ENCODE assay signal across 14 cellular contexts in genomic region chr3:58005662-58006061, GRCh38. TPM values are rescaled to one million over a fixed set of nuclear protein-coding genes. Genes with fewer than 3 reads are reported as not detected.
A peak's percentile ranks its signal among the peaks of the same experiment; 100 is the strongest.
DNase-seq lines count a peak whose midpoint lies in the region; FAIRE-seq and TF ChIP-seq lines count a peak whose summit lies in the region.
"Had no signal": no experiment of that assay in that cellular context is flagged by ENCODE, and none has a peak within 500 bp of the region (broad histone marks: within the 10 kb centered on the region; RNA-seq: fewer than 3 reads in every experiment).

No MANE protein-coding gene starts in this region.

- TF ChIP-seq CTCF in AG09309 (IDR thresholded peaks at IDR 0.05; ENCODE audit: control insufficient read depth, insufficient read depth, low read depth, low read length, missing control alignments) (no peak), cardiac fibroblast (IDR thresholded peaks at IDR 0.05; ENCODE audit: low read depth, low read length) (no peak), keratinocyte (optimal IDR thresholded peaks at IDR 0.05 in 1 of 3, IDR thresholded peaks at IDR 0.05 in 1 of 3, conservative IDR thresholded peaks at IDR 0.05 in 1 of 3; ENCODE audit: extremely low read depth in 1 of 3, insufficient read depth in 2 of 3, low read length in 3 of 3) (no peak), A673 (conservative IDR thresholded peaks at IDR 0.05; ENCODE audit: low read depth, low read length) (no peak)

- DNase-seq in AG09309 (ENCODE audit: low read depth) (peak; percentile 57), HT1080 (ENCODE audit: low read depth) (peak; percentile 78), cardiac fibroblast (ENCODE audit: low read depth in 2 of 2) (peak; percentile 65 to 96), keratinocyte (ENCODE audit: low read depth, low spot score) (peak; percentile 94), A673 (ENCODE audit: low spot score) (no peak), HuH-7.5 (ENCODE audit: low spot score) (no peak), epidermal melanocyte (ENCODE audit: insufficient read length, low spot score) (no peak)
- no peak for DNase-seq in activated T-helper 2 cell treated with anti-CD3 and anti-CD28 coated beads, Interferon-gamma antibody, Interleukin-2, Interleukin-4, amounts not matched to agents 10 μg/mL and 5 μg/mL and 100 μg/mL, durations not matched to agents 14 hours and 24 hours and 36 hours (ENCODE audit: low spot score)
- DNase-seq: NCI-H1105; NK-92 treated with Interleukin-12 subunit alpha and Interleukin-12 subunit beta, amount 100 ng/mL, for 24 hours; pancreas; stimulated activated CD4-positive, alpha-beta T cell treated with anti-CD3 and anti-CD28 coated beads, Interleukin-4, amount 100 ng/mL, for 4 hours; T-helper 17 cell had no signal

- CTCF ChIA-PET in A673 (lab: Charles Lee): no interaction called here

- intact Hi-C loops in activated T-helper 2 cell treated with anti-CD3 and anti-CD28 coated beads, Interferon-gamma antibody, Interleukin-2, Interleukin-4, amounts not matched to agents 10 μg/mL and 5 μg/mL and 100 μg/mL, durations not matched to agents 14 hours and 24 hours and 36 hours (cut with micrococcal nuclease): loop anchor here (5.0 kb wide), 3 partner anchors 47 to 112 kb away; no protein-coding TSS in a partner anchor
- intact Hi-C loops in A673 (cut with micrococcal nuclease; ENCODE audit: unreplicated experiment): loop anchor here (5.0 kb wide), 1 partner anchor 172 kb away; no protein-coding TSS in a partner anchor

- H3K27me3 Mint-ChIP-seq in activated T-helper 2 cell treated with anti-CD3 and anti-CD28 coated beads, Interferon-gamma antibody, Interleukin-2, Interleukin-4, amounts not matched to agents 10 μg/mL and 5 μg/mL and 100 μg/mL, durations not matched to agents 14 hours and 24 hours and 36 hours (ENCODE audit: low read depth): no peaks in the 10 kb centered on the region
- H3K27me3 Mint-ChIP-seq: T-helper 17 cell had no signal

- no peaks in the 10 kb centered on the region for H3K9me3 ChIP-seq in keratinocyte (ENCODE audit: control insufficient read depth, low read depth, low read length)
- no peaks in the 10 kb centered on the region for H3K9me3 ChIP-seq in A673 (ENCODE audit: low read depth, low read length, poor library complexity, severe bottlenecking)
- H3K9me3 ChIP-seq: pancreas had no signal

- H3K27ac Mint-ChIP-seq in activated T-helper 2 cell treated with anti-CD3 and anti-CD28 coated beads, Interferon-gamma antibody, Interleukin-2, Interleukin-4, amounts not matched to agents 10 μg/mL and 5 μg/mL and 100 μg/mL, durations not matched to agents 14 hours and 24 hours and 36 hours: no peak overlapping the region
- H3K27ac Mint-ChIP-seq: T-helper 17 cell had no signal

- H4K20me1 ChIP-seq in keratinocyte (ENCODE audit: control insufficient read depth, extremely low read depth, insufficient read depth, low read length): peaks cover 13% of the 10 kb centered on the region

- peak; percentile 80 for FAIRE-seq in keratinocyte (lab: Jason Lieb, UNC)
- FAIRE-seq: endometrium, pancreas had no signal

- H3K4me1 ChIP-seq in keratinocyte (ENCODE audit: control insufficient read depth, extremely low read depth, insufficient read depth, low read length) (peaks cover 32% of the 10 kb centered on the region), A673 (ENCODE audit: insufficient read depth, low read length, poor library complexity, severe bottlenecking) (no peaks in the 10 kb centered on the region)

- peaks cover 15% of the 10 kb centered on the region for H3K4me1 Mint-ChIP-seq in activated T-helper 2 cell treated with anti-CD3 and anti-CD28 coated beads, Interferon-gamma antibody, Interleukin-2, Interleukin-4, amounts not matched to agents 10 μg/mL and 5 μg/mL and 100 μg/mL, durations not matched to agents 14 hours and 24 hours and 36 hours (ENCODE audit: low read depth)

- no peaks in the 10 kb centered on the region for H3K9me3 Mint-ChIP-seq in activated T-helper 2 cell treated with anti-CD3 and anti-CD28 coated beads, Interferon-gamma antibody, Interleukin-2, Interleukin-4, amounts not matched to agents 10 μg/mL and 5 μg/mL and 100 μg/mL, durations not matched to agents 14 hours and 24 hours and 36 hours

- H3K9me1 ChIP-seq in keratinocyte (ENCODE audit: control insufficient read depth, extremely low read depth, insufficient read depth, low read length): no peaks in the 10 kb centered on the region

- H3K79me2 ChIP-seq in keratinocyte (ENCODE audit: control insufficient read depth, insufficient read depth, low read length): peaks cover 28% of the 10 kb centered on the region

- no peak overlapping the region for H3K4me3 ChIP-seq in AG09309 (ENCODE audit: control insufficient read depth, low read depth, low read length)
- no peak overlapping the region for H3K4me3 ChIP-seq in cardiac fibroblast (replicated peaks in 1 of 2; ENCODE audit: low read depth in 2 of 2, low read length in 2 of 2)
- H3K4me3 ChIP-seq in keratinocyte (ENCODE audit: control insufficient read depth in 2 of 3, extremely low read depth in 1 of 3, insufficient read depth in 2 of 3, low read depth in 1 of 3, low read length in 3 of 3): no peak overlapping the region
- H3K4me3 ChIP-seq in A673 (ENCODE audit: low read depth, low read length, poor library complexity, severe bottlenecking): no peak overlapping the region
- H3K4me3 ChIP-seq: pancreas had no signal

- peak overlapping the region; percentile 59 for H3K9ac ChIP-seq in keratinocyte (ENCODE audit: control insufficient read depth, extremely low read depth, insufficient read depth, low read length)

- peak overlapping the region; percentile 27 for H3K4me2 ChIP-seq in keratinocyte (ENCODE audit: control insufficient read depth, extremely low read depth, insufficient read depth, low read depth, low read length)

- H3K27me3 ChIP-seq in keratinocyte (ENCODE audit: control insufficient read depth, extremely low read depth, insufficient read depth, low read length) (no peaks in the 10 kb centered on the region), A673 (replicated peaks; ENCODE audit: insufficient read depth, low read depth, low read length, poor library complexity) (no peaks in the 10 kb centered on the region)
- H3K27me3 ChIP-seq: pancreas had no signal

- H3K4me3 Mint-ChIP-seq in activated T-helper 2 cell treated with anti-CD3 and anti-CD28 coated beads, Interferon-gamma antibody, Interleukin-2, Interleukin-4, amounts not matched to agents 10 μg/mL and 5 μg/mL and 100 μg/mL, durations not matched to agents 14 hours and 24 hours and 36 hours (ENCODE audit: low read depth): no peak overlapping the region
- H3K4me3 Mint-ChIP-seq: T-helper 17 cell had no signal

- dilution Hi-C loops in keratinocyte (cut with MboI; ENCODE audit: extremely low pct_ligation_motif_present, low sequenced_read_pairs): no loop called here

- H3K27ac ChIP-seq in keratinocyte (ENCODE audit: control insufficient read depth, insufficient read depth, low read length) (peak overlapping the region; percentile 93), A673 (ENCODE audit: low read depth, low read length, poor library complexity, severe bottlenecking) (no peak overlapping the region)
- H3K27ac ChIP-seq: pancreas had no signal

- no TSS peak for BruUV-seq in A673 (replicated peaks; lab: Mats Ljungman, UMichigan)

- no peaks in the 10 kb centered on the region for H3K36me3 Mint-ChIP-seq in activated T-helper 2 cell treated with anti-CD3 and anti-CD28 coated beads, Interferon-gamma antibody, Interleukin-2, Interleukin-4, amounts not matched to agents 10 μg/mL and 5 μg/mL and 100 μg/mL, durations not matched to agents 14 hours and 24 hours and 36 hours (ENCODE audit: low read depth)

- H2AFZ ChIP-seq in keratinocyte (ENCODE audit: control insufficient read depth, low read length): no peak overlapping the region

- POLR2A ChIA-PET in A673 (lab: Charles Lee; ENCODE audit: low non-redundant PET): no interaction called here

- peaks cover 3 to 16% of the 10 kb centered on the region in 2 experiments for H3K36me3 ChIP-seq in keratinocyte (ENCODE audit: control insufficient read depth in 2 of 2, extremely low read depth in 1 of 2, insufficient read depth in 2 of 2, low read length in 2 of 2)
- no peaks in the 10 kb centered on the region for H3K36me3 ChIP-seq in A673 (ENCODE audit: insufficient read depth, low read length, poor library complexity, severe bottlenecking)
- H3K36me3 ChIP-seq: pancreas had no signal

RNA-seq across cellular contexts. Expression of gene FLNB, which starts 2.6 kb away (rescaled TPM):
- total RNA-seq in HT1080 (2014; rRNA removed; shearing (Covaris generic)): 126 and 138 TPM in 2 replicates
- 23.9 and 28.8 TPM in 2 replicates for polyA plus RNA-seq in HT1080 (2015; cell fraction: cytosol; rRNA removed)
- 927 and 954 TPM in 2 replicates for polyA plus RNA-seq in HT1080 (2015; cell fraction: nucleus; rRNA removed)
- polyA plus RNA-seq in keratinocyte: 271 to 566 TPM (median 289 TPM) in 3 replicates
- polyA plus RNA-seq in keratinocyte (2011; ENCODE audit: low read depth): 139 TPM
- 224 and 242 TPM in 2 replicates for polyA plus RNA-seq in keratinocyte (2011; cell fraction: cytosol; rRNA removed)
- 1,762 and 1,792 TPM in 2 replicates for polyA plus RNA-seq in keratinocyte (2011; cell fraction: nucleus; rRNA removed)
- 243 and 645 TPM in 2 replicates for polyA plus RNA-seq in keratinocyte (2012; ENCODE audit: low replicate concordance)
- polyA minus RNA-seq in keratinocyte: 1,184 to 1,540 TPM (median 1,356 TPM) in 3 replicates
- 873 TPM for polyA minus RNA-seq in keratinocyte (2011; cell fraction: cytosol; rRNA and poly(A)+ RNA removed)
- 2,395 and 3,178 TPM in 2 replicates for polyA minus RNA-seq in keratinocyte (2011; cell fraction: nucleus; rRNA and poly(A)+ RNA removed)
- total RNA-seq in activated T-helper 2 cell treated with anti-CD3 and anti-CD28 coated beads, Interferon-gamma antibody, Interleukin-2, Interleukin-4, amounts not matched to agents 10 μg/mL and 5 μg/mL and 100 μg/mL, durations not matched to agents 14 hours and 24 hours and 36 hours: 34.8 and 35.6 TPM in 2 replicates
- 41.2 and 43.7 TPM in 2 replicates for total RNA-seq in A673 (2021)

Comparison
In these comparisons a context has a peak if more than half of its experiments do, and no peak if none do; other contexts are left out.
1. DNase-seq: peak in AG09309 (single experiment), HT1080 (single experiment), cardiac fibroblast (2 of 2) and keratinocyte (single experiment); none in activated T-helper 2 cell treated with anti-CD3 and anti-CD28 coated beads, Interferon-gamma antibody, Interleukin-2, Interleukin-4, amounts not matched to agents 10 μg/mL and 5 μg/mL and 100 μg/mL, durations not matched to agents 14 hours and 24 hours and 36 hours (single experiment), A673 (single experiment), HuH-7.5 (single experiment) and epidermal melanocyte (single experiment).